ENCODE assay signal across 10 cellular contexts in genomic region chr5:115520191-115520590, GRCh38.
"Had no signal": no experiment of that assay in that cellular context is flagged by ENCODE, and none has a peak within 500 bp of the region (broad histone marks: within the 10 kb centered on the region; RNA-seq: fewer than 3 reads in every experiment).

No MANE protein-coding gene starts in this region.

- ATAC-seq: GM23338, HCT116, K562 had no signal

- H3K4me3 ChIP-seq: GM23338, K562 had no signal

- DNase-seq: H9, HFFc6, IMR-90, KG1 had no signal

- FAIRE-seq: H1, H54, HTR-8/SVneo, K562 had no signal
